17 cellular contexts compared by ENCODE assay signal in the genomic region with DNA sequence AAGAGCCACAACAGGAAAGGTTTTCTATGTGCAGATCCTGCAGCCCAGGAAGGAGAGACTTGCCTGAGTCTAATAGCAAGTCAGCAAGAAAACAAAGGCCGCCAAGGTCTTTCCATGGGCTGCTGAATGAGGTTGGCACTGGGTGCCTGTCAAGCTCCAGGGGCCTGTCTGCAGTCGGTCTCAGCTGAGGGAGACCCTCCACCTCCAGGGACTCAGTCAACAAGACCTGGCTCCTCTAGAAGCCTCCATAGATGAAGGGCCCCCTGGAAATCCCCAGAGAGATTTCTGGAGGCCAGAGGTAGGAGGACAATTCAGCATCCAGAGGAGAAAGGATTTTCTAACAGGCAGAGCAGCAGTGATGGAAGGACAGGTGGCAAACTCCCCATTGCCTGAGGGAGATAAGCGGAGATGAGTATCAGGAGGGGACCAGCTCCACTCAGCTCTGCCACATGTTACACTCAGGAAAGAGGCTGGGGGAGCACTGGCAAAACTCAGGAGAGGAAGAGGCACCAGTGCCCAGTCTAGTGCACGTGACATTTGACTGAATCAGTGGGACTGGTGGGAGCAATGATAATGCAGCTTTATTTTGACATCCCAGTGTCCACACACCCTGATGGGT. TPM values are rescaled to one million over a fixed set of nuclear protein-coding genes. Genes with fewer than 3 reads are reported as not detected.
A peak's percentile ranks its signal among the peaks of the same experiment; 100 is the strongest.
DNase-seq lines count a peak whose midpoint lies in the region; ATAC-seq and TF ChIP-seq lines count a peak whose summit lies in the region.
"Had no signal": no experiment of that assay in that cellular context is flagged by ENCODE, and none has a peak within 500 bp of the region (broad histone marks: within the 10 kb centered on the region; RNA-seq: fewer than 3 reads in every experiment).

No MANE protein-coding gene starts in this region.

- H3K4me3 Mint-ChIP-seq in activated naive CD8-positive, alpha-beta T cell, result no peak overlapping the region
- H3K4me3 Mint-ChIP-seq in activated naive CD8-positive, alpha-beta T cell treated with anti-CD3 and anti-CD28 coated beads, Interleukin-2, amount 50 U/mL, for 24 hours, result no peak overlapping the region
- H3K4me3 Mint-ChIP-seq in activated T-helper 1 cell treated with anti-CD3 and anti-CD28 coated beads, Interleukin-12 subunit alpha, Interleukin-12 subunit beta, Interleukin-2, Interleukin-4 antibody, amounts not matched to agents 30 ng/mL and 10 ng/mL and 1 ng/mL, durations not matched to agents 14 hours and 24 hours and 36 hours, result no peak overlapping the region
- no peak overlapping the region for H3K4me3 Mint-ChIP-seq in osteocyte (ENCODE audit: unreplicated experiment)
- H3K4me3 Mint-ChIP-seq: IgD-negative memory B cell, T-cell had no signal

- H3K36me3 ChIP-seq in prostate gland, result no peaks in the 10 kb centered on the region

- ATAC-seq in activated naive CD8-positive, alpha-beta T cell treated with anti-CD3 and anti-CD28 coated beads, Interleukin-2, amount 50 U/mL, for 24 hours, result no peak
- ATAC-seq: T-cell had no signal

- H3K27me3 Mint-ChIP-seq in activated naive CD8-positive, alpha-beta T cell, result no peaks in the 10 kb centered on the region
- no peaks in the 10 kb centered on the region for H3K27me3 Mint-ChIP-seq in activated naive CD8-positive, alpha-beta T cell treated with anti-CD3 and anti-CD28 coated beads, Interleukin-2, amount 50 U/mL, for 24 hours
- H3K27me3 Mint-ChIP-seq in activated T-helper 1 cell treated with anti-CD3 and anti-CD28 coated beads, Interleukin-12 subunit alpha, Interleukin-12 subunit beta, Interleukin-2, Interleukin-4 antibody, amounts not matched to agents 30 ng/mL and 10 ng/mL and 1 ng/mL, durations not matched to agents 14 hours and 24 hours and 36 hours (ENCODE audit: insufficient read depth), result peaks cover 9% of the 10 kb centered on the region
- H3K27me3 Mint-ChIP-seq in osteocyte (ENCODE audit: unreplicated experiment), result no peaks in the 10 kb centered on the region

- DNase-seq in activated naive CD8-positive, alpha-beta T cell treated with anti-CD3 and anti-CD28 coated beads, Interleukin-2, amount 50 U/mL, for 24 hours, result no peak
- DNase-seq in NCI-H146 treated with DMSO at 0.1 percent for 48 hours (lab: John Stamatoyannopoulos, UW; ENCODE audit: unreplicated experiment) (peak; percentile 37), osteocyte (ENCODE audit: extremely low spot score, unreplicated experiment) (peak; percentile 66), HCEC 1CT (no peak), prostate gland (ENCODE audit: low spot score) (no peak)
- no peak for DNase-seq in activated T-helper 1 cell treated with anti-CD3 and anti-CD28 coated beads, Interleukin-12 subunit alpha, Interleukin-12 subunit beta, Interleukin-2, Interleukin-4 antibody, amounts not matched to agents 30 ng/mL and 10 ng/mL and 1 ng/mL, durations not matched to agents 14 hours and 24 hours and 36 hours (ENCODE audit: low spot score)
- DNase-seq in effector CD4-positive, alpha-beta T cell, result no peak
- DNase-seq: AML-193, DMS79, NCI-H187, NCI-H446 treated with DMSO at 0.1 percent for 48 hours, Right ventricle myocardium superior, T-cell had no signal

- no peaks in the 10 kb centered on the region for H3K9me3 ChIP-seq in prostate gland

- H3K36me3 Mint-ChIP-seq in activated naive CD8-positive, alpha-beta T cell, result no peaks in the 10 kb centered on the region
- H3K36me3 Mint-ChIP-seq in activated naive CD8-positive, alpha-beta T cell treated with anti-CD3 and anti-CD28 coated beads, Interleukin-2, amount 50 U/mL, for 24 hours (ENCODE audit: low read depth), result no peaks in the 10 kb centered on the region
- peaks cover 2% of the 10 kb centered on the region for H3K36me3 Mint-ChIP-seq in activated T-helper 1 cell treated with anti-CD3 and anti-CD28 coated beads, Interleukin-12 subunit alpha, Interleukin-12 subunit beta, Interleukin-2, Interleukin-4 antibody, amounts not matched to agents 30 ng/mL and 10 ng/mL and 1 ng/mL, durations not matched to agents 14 hours and 24 hours and 36 hours (ENCODE audit: low read depth)
- H3K36me3 Mint-ChIP-seq in osteocyte (ENCODE audit: unreplicated experiment), result no peaks in the 10 kb centered on the region
- H3K36me3 Mint-ChIP-seq: T-cell had no signal

- H3K27ac ChIP-seq in prostate gland, result no peak overlapping the region
- H3K27ac ChIP-seq: C4-2B, HL-60 had no signal

- H3K9me3 Mint-ChIP-seq in activated naive CD8-positive, alpha-beta T cell (ENCODE audit: low read depth), result no peaks in the 10 kb centered on the region
- H3K9me3 Mint-ChIP-seq in activated naive CD8-positive, alpha-beta T cell treated with anti-CD3 and anti-CD28 coated beads, Interleukin-2, amount 50 U/mL, for 24 hours, result no peaks in the 10 kb centered on the region
- H3K9me3 Mint-ChIP-seq in activated T-helper 1 cell treated with anti-CD3 and anti-CD28 coated beads, Interleukin-12 subunit alpha, Interleukin-12 subunit beta, Interleukin-2, Interleukin-4 antibody, amounts not matched to agents 30 ng/mL and 10 ng/mL and 1 ng/mL, durations not matched to agents 14 hours and 24 hours and 36 hours, result peaks cover 5% of the 10 kb centered on the region
- no peaks in the 10 kb centered on the region for H3K9me3 Mint-ChIP-seq in osteocyte (ENCODE audit: unreplicated experiment)

- H3K4me3 ChIP-seq in prostate gland, result no peak overlapping the region

- no peak for TF ChIP-seq POLR2A in prostate gland (IDR thresholded peaks at IDR 0.05)

- H3K27me3 ChIP-seq in prostate gland (replicated peaks; ENCODE audit: insufficient read depth), result no peaks in the 10 kb centered on the region

- 60% methylated on average over 4 of the region's 4 CpGs for WGBS in prostate gland

- H3K4me1 Mint-ChIP-seq in activated naive CD8-positive, alpha-beta T cell (ENCODE audit: low read depth), result peaks cover 9% of the 10 kb centered on the region
- peaks cover 9% of the 10 kb centered on the region for H3K4me1 Mint-ChIP-seq in activated naive CD8-positive, alpha-beta T cell treated with anti-CD3 and anti-CD28 coated beads, Interleukin-2, amount 50 U/mL, for 24 hours
- peaks cover 29% of the 10 kb centered on the region for H3K4me1 Mint-ChIP-seq in activated T-helper 1 cell treated with anti-CD3 and anti-CD28 coated beads, Interleukin-12 subunit alpha, Interleukin-12 subunit beta, Interleukin-2, Interleukin-4 antibody, amounts not matched to agents 30 ng/mL and 10 ng/mL and 1 ng/mL, durations not matched to agents 14 hours and 24 hours and 36 hours (ENCODE audit: low read depth)
- peaks cover 9% of the 10 kb centered on the region for H3K4me1 Mint-ChIP-seq in osteocyte (ENCODE audit: unreplicated experiment)

- peak overlapping the region; percentile 28 for H3K27ac Mint-ChIP-seq in activated naive CD8-positive, alpha-beta T cell
- no peak overlapping the region for H3K27ac Mint-ChIP-seq in activated naive CD8-positive, alpha-beta T cell treated with anti-CD3 and anti-CD28 coated beads, Interleukin-2, amount 50 U/mL, for 24 hours
- peak overlapping the region; percentile 21 for H3K27ac Mint-ChIP-seq in activated T-helper 1 cell treated with anti-CD3 and anti-CD28 coated beads, Interleukin-12 subunit alpha, Interleukin-12 subunit beta, Interleukin-2, Interleukin-4 antibody, amounts not matched to agents 30 ng/mL and 10 ng/mL and 1 ng/mL, durations not matched to agents 14 hours and 24 hours and 36 hours
- no peak overlapping the region for H3K27ac Mint-ChIP-seq in osteocyte (ENCODE audit: unreplicated experiment)
- H3K27ac Mint-ChIP-seq: IgD-negative memory B cell, T-cell had no signal

- TF ChIP-seq CTCF in osteocyte (IDR thresholded peaks at IDR 0.05) (no peak), prostate gland (IDR thresholded peaks at IDR 0.05) (no peak)

- intact Hi-C loops in activated T-helper 1 cell treated with anti-CD3 and anti-CD28 coated beads, Interleukin-12 subunit alpha, Interleukin-12 subunit beta, Interleukin-2, Interleukin-4 antibody, amounts not matched to agents 30 ng/mL and 10 ng/mL and 1 ng/mL, durations not matched to agents 14 hours and 24 hours and 36 hours (cut with micrococcal nuclease), result no loop called here
- intact Hi-C loops in prostate gland (cut with DNase I), result no loop called here

- no peaks in the 10 kb centered on the region for H3K4me1 ChIP-seq in prostate gland (replicated peaks)

RNA-seq across cellular contexts. Expression of a gene that starts 33.5 kb away (rescaled TPM):
- total RNA-seq in activated T-helper 1 cell treated with anti-CD3 and anti-CD28 coated beads, Interleukin-12 subunit alpha, Interleukin-12 subunit beta, Interleukin-2, Interleukin-4 antibody, amounts not matched to agents 30 ng/mL and 10 ng/mL and 1 ng/mL, durations not matched to agents 14 hours and 24 hours and 36 hours, result 295 and 297 TPM in 2 replicates
- total RNA-seq in osteocyte (180 and 187 TPM in 2 replicates), prostate gland (100 to 1,000 TPM; 103 to 161 TPM)

RNA-seq across cellular contexts. Expression of a gene that starts 40.3 kb away (rescaled TPM):
- 108 and 111 TPM in 2 replicates for total RNA-seq in activated T-helper 1 cell treated with anti-CD3 and anti-CD28 coated beads, Interleukin-12 subunit alpha, Interleukin-12 subunit beta, Interleukin-2, Interleukin-4 antibody, amounts not matched to agents 30 ng/mL and 10 ng/mL and 1 ng/mL, durations not matched to agents 14 hours and 24 hours and 36 hours
- total RNA-seq in osteocyte (74.6 and 80.1 TPM in 2 replicates), prostate gland (10 to 100 TPM; 43.0 to 54.5 TPM)

Comparison
In these comparisons a context has a peak if more than half of its experiments do, and no peak if none do; other contexts are left out.
1. H3K27ac Mint-ChIP-seq: peak in activated naive CD8-positive, alpha-beta T cell (single experiment) and activated T-helper 1 cell treated with anti-CD3 and anti-CD28 coated beads, Interleukin-12 subunit alpha, Interleukin-12 subunit beta, Interleukin-2, Interleukin-4 antibody, amounts not matched to agents 30 ng/mL and 10 ng/mL and 1 ng/mL, durations not matched to agents 14 hours and 24 hours and 36 hours (single experiment); none in activated naive CD8-positive, alpha-beta T cell treated with anti-CD3 and anti-CD28 coated beads, Interleukin-2, amount 50 U/mL, for 24 hours (single experiment) and osteocyte (single experiment).
2. DNase-seq: peak in NCI-H146 treated with DMSO at 0.1 percent for 48 hours (single experiment) and osteocyte (single experiment); none in activated naive CD8-positive, alpha-beta T cell treated with anti-CD3 and anti-CD28 coated beads, Interleukin-2, amount 50 U/mL, for 24 hours (single experiment), activated T-helper 1 cell treated with anti-CD3 and anti-CD28 coated beads, Interleukin-12 subunit alpha, Interleukin-12 subunit beta, Interleukin-2, Interleukin-4 antibody, amounts not matched to agents 30 ng/mL and 10 ng/mL and 1 ng/mL, durations not matched to agents 14 hours and 24 hours and 36 hours (single experiment), HCEC 1CT (single experiment), prostate gland (single experiment) and effector CD4-positive, alpha-beta T cell (single experiment).